In genomic region chr2:197850882-197851281, GRCh38 we compare ENCODE assay signal across 1 cellular context.
TF ChIP-seq lines count a peak whose summit lies in the region.

No MANE protein-coding gene starts in this region.

TF ChIP-seq in IMR-90, 13 proteins besides CTCF, POLR2A, EP300 and RAD21:
- TF ChIP-seq MAZ (IDR thresholded peaks at IDR 0.05; ENCODE audit: borderline replicate concordance, low read depth, low read length) = no peak
- TF ChIP-seq, protein P1, sequence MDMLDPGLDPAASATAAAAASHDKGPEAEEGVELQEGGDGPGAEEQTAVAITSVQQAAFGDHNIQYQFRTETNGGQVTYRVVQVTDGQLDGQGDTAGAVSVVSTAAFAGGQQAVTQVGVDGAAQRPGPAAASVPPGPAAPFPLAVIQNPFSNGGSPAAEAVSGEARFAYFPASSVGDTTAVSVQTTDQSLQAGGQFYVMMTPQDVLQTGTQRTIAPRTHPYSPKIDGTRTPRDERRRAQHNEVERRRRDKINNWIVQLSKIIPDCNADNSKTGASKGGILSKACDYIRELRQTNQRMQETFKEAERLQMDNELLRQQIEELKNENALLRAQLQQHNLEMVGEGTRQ (IDR thresholded peaks at IDR 0.05; ENCODE audit: low read depth, low read length) = no peak
- no peak for TF ChIP-seq CEBPB (IDR thresholded peaks at IDR 0.05; ENCODE audit: low read depth, low read length)
- TF ChIP-seq SMC3 (IDR thresholded peaks at IDR 0.05; ENCODE audit: low read depth, low read length) = no peak
- TF ChIP-seq NFE2L2 (IDR thresholded peaks at IDR 0.05; ENCODE audit: low read depth, low read length) = no peak
- no peak for TF ChIP-seq FOS (IDR thresholded peaks at IDR 0.05; ENCODE audit: low read depth, low read length)
- TF ChIP-seq CHD1 (IDR thresholded peaks at IDR 0.05; ENCODE audit: low read depth, low read length) = no peak
- TF ChIP-seq ELK1 (IDR thresholded peaks at IDR 0.05; ENCODE audit: borderline replicate concordance, low read depth, low read length) = no peak
- no peak for TF ChIP-seq MXI1 (IDR thresholded peaks at IDR 0.05; ENCODE audit: borderline replicate concordance, low read depth, low read length)
- no peak for TF ChIP-seq RCOR1 (IDR thresholded peaks at IDR 0.05; ENCODE audit: insufficient replicate concordance, low read length)
- no peak for TF ChIP-seq BHLHE40 (IDR thresholded peaks at IDR 0.05; ENCODE audit: low read depth, low read length)
- no peak for TF ChIP-seq MAFK (IDR thresholded peaks at IDR 0.05; ENCODE audit: low read depth, low read length)
- no peak for TF ChIP-seq RFX5 (IDR thresholded peaks at IDR 0.05; ENCODE audit: low read depth, low read length)
TF ChIP-seq in IMR-90: peak in this region for 0.
